ENCODE assay signal across 1 cellular context in genomic region chr19:16896913-16897571, GRCh38.
TF ChIP-seq lines count a peak whose summit lies in the region.

No MANE protein-coding gene starts in this region.

TF ChIP-seq in GM23338, 12 proteins besides CTCF, POLR2A, EP300 and RAD21 (continued from another document):
- TF ChIP-seq, protein P1, sequence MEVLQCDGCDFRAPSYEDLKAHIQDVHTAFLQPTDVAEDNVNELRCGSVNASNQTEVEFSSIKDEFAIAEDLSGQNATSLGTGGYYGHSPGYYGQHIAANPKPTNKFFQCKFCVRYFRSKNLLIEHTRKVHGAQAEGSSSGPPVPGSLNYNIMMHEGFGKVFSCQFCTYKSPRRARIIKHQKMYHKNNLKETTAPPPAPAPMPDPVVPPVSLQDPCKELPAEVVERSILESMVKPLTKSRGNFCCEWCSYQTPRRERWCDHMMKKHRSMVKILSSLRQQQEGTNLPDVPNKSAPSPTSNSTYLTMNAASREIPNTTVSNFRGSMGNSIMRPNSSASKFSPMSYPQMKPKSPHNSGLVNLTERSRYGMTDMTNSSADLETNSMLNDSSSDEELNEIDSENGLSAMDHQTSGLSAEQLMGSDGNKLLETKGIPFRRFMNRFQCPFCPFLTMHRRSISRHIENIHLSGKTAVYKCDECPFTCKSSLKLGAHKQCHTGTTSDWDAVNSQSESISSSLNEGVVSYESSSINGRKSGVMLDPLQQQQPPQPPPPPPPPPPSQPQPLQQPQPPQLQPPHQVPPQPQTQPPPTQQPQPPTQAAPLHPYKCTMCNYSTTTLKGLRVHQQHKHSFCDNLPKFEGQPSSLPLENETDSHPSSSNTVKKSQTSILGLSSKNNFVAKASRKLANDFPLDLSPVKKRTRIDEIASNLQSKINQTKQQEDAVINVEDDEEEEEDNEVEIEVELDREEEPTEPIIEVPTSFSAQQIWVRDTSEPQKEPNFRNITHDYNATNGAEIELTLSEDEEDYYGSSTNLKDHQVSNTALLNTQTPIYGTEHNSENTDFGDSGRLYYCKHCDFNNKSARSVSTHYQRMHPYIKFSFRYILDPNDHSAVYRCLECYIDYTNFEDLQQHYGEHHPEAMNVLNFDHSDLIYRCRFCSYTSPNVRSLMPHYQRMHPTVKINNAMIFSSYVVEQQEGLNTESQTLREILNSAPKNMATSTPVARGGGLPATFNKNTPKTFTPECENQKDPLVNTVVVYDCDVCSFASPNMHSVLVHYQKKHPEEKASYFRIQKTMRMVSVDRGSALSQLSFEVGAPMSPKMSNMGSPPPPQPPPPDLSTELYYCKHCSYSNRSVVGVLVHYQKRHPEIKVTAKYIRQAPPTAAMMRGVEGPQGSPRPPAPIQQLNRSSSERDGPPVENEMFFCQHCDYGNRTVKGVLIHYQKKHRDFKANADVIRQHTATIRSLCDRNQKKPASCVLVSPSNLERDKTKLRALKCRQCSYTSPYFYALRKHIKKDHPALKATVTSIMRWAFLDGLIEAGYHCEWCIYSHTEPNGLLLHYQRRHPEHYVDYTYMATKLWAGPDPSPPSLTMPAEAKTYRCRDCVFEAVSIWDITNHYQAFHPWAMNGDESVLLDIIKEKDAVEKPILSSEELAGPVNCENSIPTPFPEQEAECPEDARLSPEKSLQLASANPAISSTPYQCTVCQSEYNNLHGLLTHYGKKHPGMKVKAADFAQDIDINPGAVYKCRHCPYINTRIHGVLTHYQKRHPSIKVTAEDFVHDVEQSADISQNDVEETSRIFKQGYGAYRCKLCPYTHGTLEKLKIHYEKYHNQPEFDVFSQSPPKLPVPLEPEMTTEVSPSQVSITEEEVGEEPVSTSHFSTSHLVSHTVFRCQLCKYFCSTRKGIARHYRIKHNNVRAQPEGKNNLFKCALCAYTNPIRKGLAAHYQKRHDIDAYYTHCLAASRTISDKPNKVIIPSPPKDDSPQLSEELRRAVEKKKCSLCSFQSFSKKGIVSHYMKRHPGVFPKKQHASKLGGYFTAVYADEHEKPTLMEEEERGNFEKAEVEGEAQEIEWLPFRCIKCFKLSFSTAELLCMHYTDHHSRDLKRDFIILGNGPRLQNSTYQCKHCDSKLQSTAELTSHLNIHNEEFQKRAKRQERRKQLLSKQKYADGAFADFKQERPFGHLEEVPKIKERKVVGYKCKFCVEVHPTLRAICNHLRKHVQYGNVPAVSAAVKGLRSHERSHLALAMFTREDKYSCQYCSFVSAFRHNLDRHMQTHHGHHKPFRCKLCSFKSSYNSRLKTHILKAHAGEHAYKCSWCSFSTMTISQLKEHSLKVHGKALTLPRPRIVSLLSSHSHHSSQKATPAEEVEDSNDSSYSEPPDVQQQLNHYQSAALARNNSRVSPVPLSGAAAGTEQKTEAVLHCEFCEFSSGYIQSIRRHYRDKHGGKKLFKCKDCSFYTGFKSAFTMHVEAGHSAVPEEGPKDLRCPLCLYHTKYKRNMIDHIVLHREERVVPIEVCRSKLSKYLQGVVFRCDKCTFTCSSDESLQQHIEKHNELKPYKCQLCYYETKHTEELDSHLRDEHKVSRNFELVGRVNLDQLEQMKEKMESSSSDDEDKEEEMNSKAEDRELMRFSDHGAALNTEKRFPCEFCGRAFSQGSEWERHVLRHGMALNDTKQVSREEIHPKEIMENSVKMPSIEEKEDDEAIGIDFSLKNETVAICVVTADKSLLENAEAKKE (CRISPR knock-in tag; IDR thresholded peaks at IDR 0.05) = no peak
- TF ChIP-seq, protein P2, sequence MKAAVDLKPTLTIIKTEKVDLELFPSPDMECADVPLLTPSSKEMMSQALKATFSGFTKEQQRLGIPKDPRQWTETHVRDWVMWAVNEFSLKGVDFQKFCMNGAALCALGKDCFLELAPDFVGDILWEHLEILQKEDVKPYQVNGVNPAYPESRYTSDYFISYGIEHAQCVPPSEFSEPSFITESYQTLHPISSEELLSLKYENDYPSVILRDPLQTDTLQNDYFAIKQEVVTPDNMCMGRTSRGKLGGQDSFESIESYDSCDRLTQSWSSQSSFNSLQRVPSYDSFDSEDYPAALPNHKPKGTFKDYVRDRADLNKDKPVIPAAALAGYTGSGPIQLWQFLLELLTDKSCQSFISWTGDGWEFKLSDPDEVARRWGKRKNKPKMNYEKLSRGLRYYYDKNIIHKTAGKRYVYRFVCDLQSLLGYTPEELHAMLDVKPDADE (IDR thresholded peaks at IDR 0.05) = no peak
- no peak for TF ChIP-seq CREB1 (CRISPR knock-in tag; IDR thresholded peaks at IDR 0.05; ENCODE audit: low read depth)
- no peak for TF ChIP-seq ZNF114 (CRISPR knock-in tag; IDR thresholded peaks at IDR 0.05)
- no peak for TF ChIP-seq JUNB (IDR thresholded peaks at IDR 0.05; ENCODE audit: unreplicated experiment)
